1 cellular context compared by ENCODE assay signal in genomic region chr20:49832632-49833327, GRCh38.
TF ChIP-seq lines count a peak whose summit lies in the region.

No MANE protein-coding gene starts in this region.

TF ChIP-seq in GM12878, 131 proteins besides CTCF, POLR2A, EP300 and RAD21 (continued from another document):
- TF ChIP-seq ATF7 (IDR thresholded peaks at IDR 0.05; ENCODE audit: low read depth) = peak; percentile 67
- TF ChIP-seq, protein P1, sequence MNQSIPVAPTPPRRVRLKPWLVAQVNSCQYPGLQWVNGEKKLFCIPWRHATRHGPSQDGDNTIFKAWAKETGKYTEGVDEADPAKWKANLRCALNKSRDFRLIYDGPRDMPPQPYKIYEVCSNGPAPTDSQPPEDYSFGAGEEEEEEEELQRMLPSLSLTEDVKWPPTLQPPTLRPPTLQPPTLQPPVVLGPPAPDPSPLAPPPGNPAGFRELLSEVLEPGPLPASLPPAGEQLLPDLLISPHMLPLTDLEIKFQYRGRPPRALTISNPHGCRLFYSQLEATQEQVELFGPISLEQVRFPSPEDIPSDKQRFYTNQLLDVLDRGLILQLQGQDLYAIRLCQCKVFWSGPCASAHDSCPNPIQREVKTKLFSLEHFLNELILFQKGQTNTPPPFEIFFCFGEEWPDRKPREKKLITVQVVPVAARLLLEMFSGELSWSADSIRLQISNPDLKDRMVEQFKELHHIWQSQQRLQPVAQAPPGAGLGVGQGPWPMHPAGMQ (IDR thresholded peaks at IDR 0.05; ENCODE audit: borderline replicate concordance) = no peak; the same call in 1 of the 2 replicates
- no peak for TF ChIP-seq STAT3 (IDR thresholded peaks at IDR 0.05; ENCODE audit: low read depth, low read length)
- no peak for TF ChIP-seq POLR2AphosphoS2 (IDR thresholded peaks at IDR 0.05; ENCODE audit: low read depth, low read length)
